In the genomic region with DNA sequence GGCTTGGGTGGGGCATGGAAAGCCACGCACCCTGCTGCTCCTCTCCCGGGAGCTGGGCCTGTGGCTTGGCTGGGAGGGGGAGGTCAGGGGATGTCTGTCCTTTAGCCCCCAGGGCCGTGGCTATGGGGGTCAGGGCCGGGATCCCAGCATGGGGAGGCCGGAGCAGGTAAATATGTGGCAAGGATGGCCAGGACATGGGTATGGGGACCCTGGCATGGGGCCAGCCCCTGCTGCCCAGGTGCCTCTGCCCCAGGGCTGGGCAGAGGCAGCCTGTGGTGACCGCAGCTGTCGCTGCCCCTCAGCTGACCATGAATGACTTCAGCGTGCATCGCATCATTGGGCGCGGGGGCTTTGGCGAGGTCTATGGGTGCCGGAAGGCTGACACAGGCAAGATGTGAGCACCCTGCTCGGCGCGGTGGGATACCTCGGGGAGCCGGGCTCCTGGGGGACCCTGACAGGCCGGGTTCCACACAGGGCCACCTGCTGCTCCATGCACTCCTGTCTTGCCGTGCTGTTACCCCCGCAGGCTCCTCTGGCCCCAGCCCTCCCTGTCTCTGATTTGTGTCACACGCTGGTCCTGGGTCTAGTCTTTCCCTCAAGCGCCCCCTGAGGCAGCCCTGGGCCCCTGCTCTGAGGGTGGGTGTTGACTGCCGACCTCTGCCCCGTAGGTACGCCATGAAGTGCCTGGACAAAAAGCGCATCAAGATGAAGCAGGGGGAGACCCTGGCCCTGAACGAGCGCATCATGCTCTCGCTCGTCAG, we compare ENCODE assay signal across 14 cellular contexts. TPM values are rescaled to one million over a fixed set of nuclear protein-coding genes. Genes with fewer than 3 reads are reported as not detected.
A peak's percentile ranks its signal among the peaks of the same experiment; 100 is the strongest.
DNase-seq lines count a peak whose midpoint lies in the region; ATAC-seq and TF ChIP-seq lines count a peak whose summit lies in the region.
"Had no signal": no experiment of that assay in that cellular context is flagged by ENCODE, and none has a peak within 500 bp of the region (broad histone marks: within the 10 kb centered on the region; RNA-seq: fewer than 3 reads in every experiment).

No MANE protein-coding gene starts in this region.

- DNase-seq in activated CD4-positive, alpha-beta T cell treated with anti-CD3 and anti-CD28 coated beads, Interleukin-2, amount 10 ng/mL, durations not matched to agents 7 days and 5 days = no peak
- DNase-seq in activated CD4-positive, alpha-beta T cell treated with anti-CD3 and anti-CD28 coated beads for 48 hours = no peak
- no peak for DNase-seq in activated CD4-positive, alpha-beta memory T cell treated with anti-CD3 and anti-CD28 coated beads, Interleukin-2, amount 10 ng/mL, durations not matched to agents 7 days and 5 days
- DNase-seq in memory B cell (ENCODE audit: low spot score in 2 of 2) (no peak), stomach (no peak), putamen (ENCODE audit: low spot score) (no peak), DMS114 treated with DMSO at 0.1 percent for 48 hours (lab: John Stamatoyannopoulos, UW; ENCODE audit: unreplicated experiment) (no peak)
- DNase-seq: 8988T; activated CD8-positive, alpha-beta memory T cell treated with anti-CD3 and anti-CD28 coated beads, Interleukin-2, amount 10 ng/mL, durations not matched to agents 7 days and 5 days; Calu3; dorsolateral prefrontal cortex; NCI-H2171 had no signal

- no peaks in the 10 kb centered on the region for H3K9me3 ChIP-seq in stomach

- H3K27me3 Mint-ChIP-seq in activated CD4-positive, alpha-beta T cell treated with anti-CD3 and anti-CD28 coated beads, Interleukin-2, amount 10 ng/mL, durations not matched to agents 7 days and 5 days = no peaks in the 10 kb centered on the region
- no peaks in the 10 kb centered on the region for H3K27me3 Mint-ChIP-seq in activated CD4-positive, alpha-beta memory T cell treated with anti-CD3 and anti-CD28 coated beads, Interleukin-2, amount 10 ng/mL, durations not matched to agents 7 days and 5 days
- no peaks in the 10 kb centered on the region for H3K27me3 Mint-ChIP-seq in memory B cell
- H3K27me3 Mint-ChIP-seq: activated CD8-positive, alpha-beta memory T cell treated with anti-CD3 and anti-CD28 coated beads, Interleukin-2, amount 10 ng/mL, durations not matched to agents 7 days and 5 days; stimulated activated naive CD8-positive, alpha-beta T cell treated with anti-CD3 and anti-CD28 coated beads, Interleukin-15, Interleukin-2, amounts not matched to agents 100 ng/mL and 50 ng/mL, for 24 hours had no signal

- H3K4me3 Mint-ChIP-seq in activated CD4-positive, alpha-beta T cell treated with anti-CD3 and anti-CD28 coated beads, Interleukin-2, amount 10 ng/mL, durations not matched to agents 7 days and 5 days = no peak overlapping the region
- H3K4me3 Mint-ChIP-seq in activated CD4-positive, alpha-beta memory T cell treated with anti-CD3 and anti-CD28 coated beads, Interleukin-2, amount 10 ng/mL, durations not matched to agents 7 days and 5 days = no peak overlapping the region
- no peak overlapping the region for H3K4me3 Mint-ChIP-seq in memory B cell
- H3K4me3 Mint-ChIP-seq: activated CD8-positive, alpha-beta memory T cell treated with anti-CD3 and anti-CD28 coated beads, Interleukin-2, amount 10 ng/mL, durations not matched to agents 7 days and 5 days; stimulated activated naive CD8-positive, alpha-beta T cell treated with anti-CD3 and anti-CD28 coated beads, Interleukin-15, Interleukin-2, amounts not matched to agents 100 ng/mL and 50 ng/mL, for 24 hours had no signal

- peaks cover 32 to 88% (median 50%) of the 10 kb centered on the region in 4 donors for H3K4me1 ChIP-seq in stomach

- H3K27ac Mint-ChIP-seq in activated CD4-positive, alpha-beta T cell treated with anti-CD3 and anti-CD28 coated beads, Interleukin-2, amount 10 ng/mL, durations not matched to agents 7 days and 5 days = peak overlapping the region; percentile 36
- peak overlapping the region; percentile 11 for H3K27ac Mint-ChIP-seq in activated CD4-positive, alpha-beta memory T cell treated with anti-CD3 and anti-CD28 coated beads, Interleukin-2, amount 10 ng/mL, durations not matched to agents 7 days and 5 days
- H3K27ac Mint-ChIP-seq in memory B cell = peak overlapping the region; percentile 31

- H3K27ac ChIP-seq in stomach = peak overlapping the region in 3 of 5 donors; percentile 89 to 95 (median 93)

- no peak for TF ChIP-seq CTCF in stomach (IDR thresholded peaks at IDR 0.05)

- TF ChIP-seq POLR2A in stomach (IDR thresholded peaks at IDR 0.05) = no peak

- TF ChIP-seq EP300 in stomach (IDR thresholded peaks at IDR 0.05) = no peak

- intact Hi-C loops in stomach (cut with DNase I; ENCODE audit: low total_unique reads) = no loop called here

- H3K4me3 ChIP-seq in stomach = no peak overlapping the region
- H3K4me3 ChIP-seq: dorsolateral prefrontal cortex had no signal

- H3K4me1 Mint-ChIP-seq in activated CD4-positive, alpha-beta T cell treated with anti-CD3 and anti-CD28 coated beads, Interleukin-2, amount 10 ng/mL, durations not matched to agents 7 days and 5 days = peaks cover 72% of the 10 kb centered on the region
- peaks cover 65% of the 10 kb centered on the region for H3K4me1 Mint-ChIP-seq in activated CD4-positive, alpha-beta memory T cell treated with anti-CD3 and anti-CD28 coated beads, Interleukin-2, amount 10 ng/mL, durations not matched to agents 7 days and 5 days
- H3K4me1 Mint-ChIP-seq in memory B cell = peaks cover 24% of the 10 kb centered on the region

- POLR2A ChIA-PET in activated CD4-positive, alpha-beta T cell treated with anti-CD3 and anti-CD28 coated beads, Interleukin-2, amount 10 ng/mL, durations not matched to agents 7 days and 5 days (lab: Charles Lee) = no interaction called here
- POLR2A ChIA-PET in activated CD4-positive, alpha-beta memory T cell treated with anti-CD3 and anti-CD28 coated beads, Interleukin-2, amount 10 ng/mL, durations not matched to agents 7 days and 5 days (lab: Charles Lee) = interaction anchor here (1.7 to 4.7 kb wide), 4 partner anchors 9 to 36 kb away, joined by 4 to 77 read pairs (median 10); partner anchors contain the start of genes GRK2 and SSH3

- CTCF ChIA-PET in activated CD4-positive, alpha-beta T cell treated with anti-CD3 and anti-CD28 coated beads, Interleukin-2, amount 10 ng/mL, durations not matched to agents 7 days and 5 days (lab: Charles Lee) = interaction anchor here (1.3 to 3.9 kb wide), 3 partner anchors 10 to 36 kb away, joined by 3 to 36 read pairs (median 10); no protein-coding TSS in a partner anchor
- CTCF ChIA-PET in activated CD4-positive, alpha-beta memory T cell treated with anti-CD3 and anti-CD28 coated beads, Interleukin-2, amount 10 ng/mL, durations not matched to agents 7 days and 5 days (lab: Charles Lee) = no interaction called here

- H3K9me3 Mint-ChIP-seq in activated CD4-positive, alpha-beta T cell treated with anti-CD3 and anti-CD28 coated beads, Interleukin-2, amount 10 ng/mL, durations not matched to agents 7 days and 5 days = no peaks in the 10 kb centered on the region
- no peaks in the 10 kb centered on the region for H3K9me3 Mint-ChIP-seq in activated CD4-positive, alpha-beta memory T cell treated with anti-CD3 and anti-CD28 coated beads, Interleukin-2, amount 10 ng/mL, durations not matched to agents 7 days and 5 days
- no peaks in the 10 kb centered on the region for H3K9me3 Mint-ChIP-seq in memory B cell
- H3K9me3 Mint-ChIP-seq: stimulated activated naive CD8-positive, alpha-beta T cell treated with anti-CD3 and anti-CD28 coated beads, Interleukin-15, Interleukin-2, amounts not matched to agents 100 ng/mL and 50 ng/mL, for 24 hours had no signal

- peaks cover 72 to 80% (median 75%) of the 10 kb centered on the region in 4 donors for H3K36me3 ChIP-seq in stomach

- 87 to 96% (median 94%) methylated on average over 20 to 31 of the region's 31 CpGs for WGBS in stomach, 5 donors

- no peaks in the 10 kb centered on the region for H3K27me3 ChIP-seq in stomach
- H3K27me3 ChIP-seq: dorsolateral prefrontal cortex had no signal

- ATAC-seq in memory B cell (ENCODE audit: low read depth) = no peak
- ATAC-seq in HG02571 (IDR thresholded peaks at IDR 0.05; ENCODE audit: unreplicated experiment) = no peak
- ATAC-seq: activated CD8-positive, alpha-beta memory T cell treated with anti-CD3 and anti-CD28 coated beads, Interleukin-2, amount 10 ng/mL, durations not matched to agents 7 days and 5 days had no signal

- peaks cover 65% of the 10 kb centered on the region for H3K36me3 Mint-ChIP-seq in activated CD4-positive, alpha-beta T cell treated with anti-CD3 and anti-CD28 coated beads, Interleukin-2, amount 10 ng/mL, durations not matched to agents 7 days and 5 days (ENCODE audit: low read depth)
- peaks cover 71% of the 10 kb centered on the region for H3K36me3 Mint-ChIP-seq in activated CD4-positive, alpha-beta memory T cell treated with anti-CD3 and anti-CD28 coated beads, Interleukin-2, amount 10 ng/mL, durations not matched to agents 7 days and 5 days (ENCODE audit: low read depth)
- peaks cover 17% of the 10 kb centered on the region for H3K36me3 Mint-ChIP-seq in memory B cell

RNA-seq across cellular contexts. Expression of gene ANKRD13D, which starts 8.1 kb away (rescaled TPM):
- 100 to 1,000 TPM; 135 to 194 TPM for total RNA-seq in activated CD4-positive, alpha-beta T cell treated with anti-CD3 and anti-CD28 coated beads, Interleukin-2, amount 10 ng/mL, durations not matched to agents 7 days and 5 days
- total RNA-seq in activated CD4-positive, alpha-beta memory T cell treated with anti-CD3 and anti-CD28 coated beads, Interleukin-2, amount 10 ng/mL, durations not matched to agents 7 days and 5 days = 100 to 1,000 TPM; 157 to 163 TPM
- total RNA-seq in stomach = 10 to 100 TPM; 24.6 to 96.4 (median 42.6) TPM
- polyA plus RNA-seq in stomach = 10 to 100 TPM; 18.5 to 61.3 (median 30.9) TPM

RNA-seq across cellular contexts. Expression of gene GRK2, which starts 14.7 kb away (rescaled TPM):
- total RNA-seq in activated CD4-positive, alpha-beta T cell treated with anti-CD3 and anti-CD28 coated beads, Interleukin-2, amount 10 ng/mL, durations not matched to agents 7 days and 5 days = 100 to 1,000 TPM; 306 to 324 TPM
- 100 to 1,000 TPM; 333 to 338 TPM for total RNA-seq in activated CD4-positive, alpha-beta memory T cell treated with anti-CD3 and anti-CD28 coated beads, Interleukin-2, amount 10 ng/mL, durations not matched to agents 7 days and 5 days
- 100 to 1,000 TPM in 4 of 5 donors, 10 to 100 TPM in 1; 53.8 to 266 (median 131) TPM for total RNA-seq in stomach
- 10 to 100 TPM; 44.0 to 59.4 (median 46.5) TPM for polyA plus RNA-seq in stomach

RNA-seq across cellular contexts. Expression of gene SSH3, which starts 22.4 kb away (rescaled TPM):
- total RNA-seq in activated CD4-positive, alpha-beta T cell treated with anti-CD3 and anti-CD28 coated beads, Interleukin-2, amount 10 ng/mL, durations not matched to agents 7 days and 5 days = 1 to 10 TPM; 8.2 to 9.6 TPM
- total RNA-seq in activated CD4-positive, alpha-beta memory T cell treated with anti-CD3 and anti-CD28 coated beads, Interleukin-2, amount 10 ng/mL, durations not matched to agents 7 days and 5 days = 10 to 100 TPM; 15.4 to 19.0 TPM
- 100 to 1,000 TPM in 3 of 5 donors, 10 to 100 TPM in 2; 23.5 to 217 (median 103) TPM for total RNA-seq in stomach
- 10 to 100 TPM; 18.8 to 34.3 (median 22.6) TPM for polyA plus RNA-seq in stomach
